Comparison of ENCODE assay signal across 11 cellular contexts in genomic region chr6:15551798-15552197, GRCh38.
DNase-seq lines count a peak whose midpoint lies in the region; ATAC-seq and TF ChIP-seq lines count a peak whose summit lies in the region.
"Had no signal": no experiment of that assay in that cellular context is flagged by ENCODE, and none has a peak within 500 bp of the region (broad histone marks: within the 10 kb centered on the region; RNA-seq: fewer than 3 reads in every experiment).

No MANE protein-coding gene starts in this region.

- H3K36me3 Mint-ChIP-seq in osteocyte (ENCODE audit: unreplicated experiment) = no peaks in the 10 kb centered on the region
- peaks cover 3% of the 10 kb centered on the region for H3K36me3 Mint-ChIP-seq in activated CD8-positive, alpha-beta memory T cell treated with anti-CD3 and anti-CD28 coated beads, Interleukin-2, amount 10 ng/mL, durations not matched to agents 7 days and 5 days

- ATAC-seq in activated CD8-positive, alpha-beta memory T cell treated with anti-CD3 and anti-CD28 coated beads, Interleukin-2, amount 10 ng/mL, durations not matched to agents 7 days and 5 days = no peak

- H3K4me3 Mint-ChIP-seq in osteocyte (ENCODE audit: unreplicated experiment) = no peak overlapping the region
- no peak overlapping the region for H3K4me3 Mint-ChIP-seq in activated CD8-positive, alpha-beta memory T cell treated with anti-CD3 and anti-CD28 coated beads, Interleukin-2, amount 10 ng/mL, durations not matched to agents 7 days and 5 days
- H3K4me3 Mint-ChIP-seq: activated naive CD8-positive, alpha-beta T cell treated with anti-CD3 and anti-CD28 coated beads, Interleukin-2, amount 10 ng/mL, durations not matched to agents 7 days and 5 days had no signal

- TF ChIP-seq CTCF in GM12865 (IDR thresholded peaks at IDR 0.05; ENCODE audit: insufficient read depth, low read depth, low read length, missing control alignments) (no peak), fibroblast of pulmonary artery (IDR thresholded peaks at IDR 0.05; ENCODE audit: low read length, missing control alignments) (no peak), osteocyte (IDR thresholded peaks at IDR 0.05) (no peak)

- no peak overlapping the region for H3K27ac Mint-ChIP-seq in osteocyte (ENCODE audit: unreplicated experiment)
- no peak overlapping the region for H3K27ac Mint-ChIP-seq in activated CD8-positive, alpha-beta memory T cell treated with anti-CD3 and anti-CD28 coated beads, Interleukin-2, amount 10 ng/mL, durations not matched to agents 7 days and 5 days
- H3K27ac Mint-ChIP-seq: activated naive CD8-positive, alpha-beta T cell treated with anti-CD3 and anti-CD28 coated beads, Interleukin-2, amount 10 ng/mL, durations not matched to agents 7 days and 5 days had no signal

- CTCF ChIA-PET in activated CD8-positive, alpha-beta memory T cell treated with anti-CD3 and anti-CD28 coated beads, Interleukin-2, amount 10 ng/mL, durations not matched to agents 7 days and 5 days (lab: Charles Lee) = no interaction called here

- DNase-seq in GM12865 (ENCODE audit: low read depth) (peak; percentile 18), NCI-H345 treated with DMSO at 0.1 percent for 48 hours (lab: John Stamatoyannopoulos, UW; ENCODE audit: unreplicated experiment) (peak; percentile 15), fibroblast of pulmonary artery (ENCODE audit: low read depth) (peak; percentile 10), osteocyte (ENCODE audit: extremely low spot score, unreplicated experiment) (peak; percentile 36), activated gamma-delta T cell (lab: John Stamatoyannopoulos, UW) (no peak), SIG-M5 treated with dmso at 0.1 percent for 504 hours (lab: John Stamatoyannopoulos, UW; ENCODE audit: unreplicated experiment) (no peak), nucleus accumbens (lab: John Stamatoyannopoulos, UW) (no peak)
- DNase-seq in activated CD8-positive, alpha-beta memory T cell treated with anti-CD3 and anti-CD28 coated beads, Interleukin-2, amount 10 ng/mL, durations not matched to agents 7 days and 5 days = no peak
- DNase-seq: activated CD4-positive, CD25-positive, alpha-beta regulatory T cell; activated naive CD8-positive, alpha-beta T cell treated with anti-CD3 and anti-CD28 coated beads, Interleukin-2, amount 10 ng/mL, durations not matched to agents 7 days and 5 days; NCI-H526 treated with DMSO at 0.1 percent for 48 hours had no signal

- peaks cover 52% of the 10 kb centered on the region for H3K4me1 Mint-ChIP-seq in osteocyte (ENCODE audit: unreplicated experiment)
- H3K4me1 Mint-ChIP-seq in activated CD8-positive, alpha-beta memory T cell treated with anti-CD3 and anti-CD28 coated beads, Interleukin-2, amount 10 ng/mL, durations not matched to agents 7 days and 5 days = no peaks in the 10 kb centered on the region

- no peak overlapping the region for H3K4me3 ChIP-seq in GM12865 (ENCODE audit: low read depth, low read length)
- no peak overlapping the region for H3K4me3 ChIP-seq in fibroblast of pulmonary artery (replicated peaks; ENCODE audit: low read depth, low read length)

- H3K9me3 Mint-ChIP-seq in osteocyte (ENCODE audit: unreplicated experiment) = no peaks in the 10 kb centered on the region
- no peaks in the 10 kb centered on the region for H3K9me3 Mint-ChIP-seq in activated CD8-positive, alpha-beta memory T cell treated with anti-CD3 and anti-CD28 coated beads, Interleukin-2, amount 10 ng/mL, durations not matched to agents 7 days and 5 days (ENCODE audit: low read depth)

- H3K27me3 Mint-ChIP-seq in osteocyte (ENCODE audit: unreplicated experiment) = no peaks in the 10 kb centered on the region
- H3K27me3 Mint-ChIP-seq in activated CD8-positive, alpha-beta memory T cell treated with anti-CD3 and anti-CD28 coated beads, Interleukin-2, amount 10 ng/mL, durations not matched to agents 7 days and 5 days = no peaks in the 10 kb centered on the region
- H3K27me3 Mint-ChIP-seq: activated naive CD8-positive, alpha-beta T cell treated with anti-CD3 and anti-CD28 coated beads, Interleukin-2, amount 10 ng/mL, durations not matched to agents 7 days and 5 days had no signal

Comparison
In these comparisons a context has a peak if more than half of its experiments do, and no peak if none do; other contexts are left out.
1. DNase-seq: peak in GM12865 (single experiment), NCI-H345 treated with DMSO at 0.1 percent for 48 hours (single experiment), fibroblast of pulmonary artery (single experiment) and osteocyte (single experiment); none in activated gamma-delta T cell (single experiment), SIG-M5 treated with dmso at 0.1 percent for 504 hours (single experiment), nucleus accumbens (0 of 56) and activated CD8-positive, alpha-beta memory T cell treated with anti-CD3 and anti-CD28 coated beads, Interleukin-2, amount 10 ng/mL, durations not matched to agents 7 days and 5 days (single experiment).